ENCODE assay signal across 8 cellular contexts in the genomic region with DNA sequence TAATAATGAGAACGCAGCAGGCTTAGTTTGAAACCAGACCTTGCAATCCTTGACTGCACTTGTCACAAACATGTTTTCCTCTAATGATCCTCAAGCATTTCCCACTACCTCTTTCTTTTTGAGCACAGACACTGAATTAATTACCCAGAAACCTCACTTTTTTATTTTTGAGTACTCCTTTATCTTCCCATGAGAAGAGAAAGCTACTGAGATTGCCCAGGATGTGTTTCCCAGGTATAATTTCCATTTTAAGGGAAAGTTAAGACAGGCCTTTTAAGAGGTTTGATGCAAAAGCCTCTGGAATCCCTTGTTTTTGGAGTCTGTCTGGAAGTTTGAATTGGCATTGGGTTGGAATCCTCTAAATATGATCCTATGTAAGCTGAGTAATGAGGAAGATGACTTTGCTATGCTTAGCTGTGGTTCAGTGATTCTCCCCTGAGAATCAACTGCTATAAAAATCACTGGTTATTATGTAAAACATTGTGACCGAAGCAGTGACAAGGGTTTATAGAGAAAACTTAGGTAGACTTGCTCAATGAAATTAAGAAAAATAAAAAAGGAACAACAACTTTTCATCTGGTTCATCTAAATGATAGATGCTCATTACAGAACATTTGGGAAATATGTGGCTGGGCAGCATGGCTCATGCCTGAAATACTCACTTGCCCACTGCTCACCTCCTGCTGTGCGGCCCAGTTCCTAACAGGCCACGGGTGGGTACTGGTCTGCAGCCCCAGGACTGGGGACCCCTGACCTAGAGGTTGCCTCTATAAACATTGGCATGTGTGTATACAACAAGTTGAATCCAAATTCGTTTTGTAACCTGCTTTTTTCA. TPM values are rescaled to one million over a fixed set of nuclear protein-coding genes. Genes with fewer than 3 reads are reported as not detected.
DNase-seq lines count a peak whose midpoint lies in the region; ATAC-seq lines count a peak whose summit lies in the region.

No MANE protein-coding gene starts in this region.

- peaks cover 31% of the 10 kb centered on the region for H3K4me1 ChIP-seq in CD8-positive, alpha-beta memory T cell (ENCODE audit: insufficient read depth, low read length)
- H3K4me1 ChIP-seq in right cardiac atrium (ENCODE audit: control insufficient read depth, insufficient read depth, low read length) = no peaks in the 10 kb centered on the region

- ATAC-seq in GM19351 (IDR thresholded peaks at IDR 0.05; ENCODE audit: unreplicated experiment) (peak; percentile 47), HG03565 (IDR thresholded peaks at IDR 0.05; ENCODE audit: unreplicated experiment) (peak; percentile 49), right cardiac atrium (no peak)

- no peaks in the 10 kb centered on the region for H3K27me3 Mint-ChIP-seq in CD8-positive, alpha-beta memory T cell

- no peak overlapping the region for H3K27ac ChIP-seq in CD8-positive, alpha-beta memory T cell (ENCODE audit: low read depth, low read length)
- no peak overlapping the region for H3K27ac ChIP-seq in right cardiac atrium (ENCODE audit: low read length)

- H3K36me3 Mint-ChIP-seq in CD8-positive, alpha-beta memory T cell = peaks cover 0 to 4% (median 2%) of the 10 kb centered on the region in 3 donors

- no peak overlapping the region for H3K4me3 ChIP-seq in CD8-positive, alpha-beta memory T cell (ENCODE audit: low read length)
- no peak overlapping the region for H3K4me3 ChIP-seq in right cardiac atrium (ENCODE audit: low read length)

- H3K4me3 Mint-ChIP-seq in CD8-positive, alpha-beta memory T cell = no peak overlapping the region

- H3K4me1 Mint-ChIP-seq in CD8-positive, alpha-beta memory T cell = peaks cover 15 to 72% (median 21%) of the 10 kb centered on the region in 3 donors

- intact Hi-C loops in right cardiac atrium (cut with DNase I) = no loop called here

- no peaks in the 10 kb centered on the region for H3K36me3 ChIP-seq in CD8-positive, alpha-beta memory T cell (ENCODE audit: insufficient read depth, low read length)

- WGBS in right cardiac atrium = 86% methylated on average over 5 of the region's 5 CpGs

- no peaks in the 10 kb centered on the region for H3K27me3 ChIP-seq in CD8-positive, alpha-beta memory T cell (ENCODE audit: insufficient read depth, low read length, poor library complexity, severe bottlenecking)
- no peaks in the 10 kb centered on the region for H3K27me3 ChIP-seq in right cardiac atrium (ENCODE audit: control insufficient read depth, insufficient read depth)

- H3K9me3 ChIP-seq in CD8-positive, alpha-beta memory T cell (ENCODE audit: low read length) = no peaks in the 10 kb centered on the region
- H3K9me3 ChIP-seq in right cardiac atrium (ENCODE audit: control insufficient read depth, low read length) = no peaks in the 10 kb centered on the region

- peaks cover 0 to 1% (median 0%) of the 10 kb centered on the region in 5 donors for H3K9me3 Mint-ChIP-seq in CD8-positive, alpha-beta memory T cell

- CTCF ChIA-PET in CD8-positive, alpha-beta memory T cell (lab: Charles Lee) = interaction anchor here (0.9 to 2.9 kb wide), 7 partner anchors 9 to 140 kb away, joined by 3 to 11 read pairs (median 4); no protein-coding TSS in a partner anchor

- POLR2A ChIA-PET in CD8-positive, alpha-beta memory T cell (lab: Charles Lee) = interaction anchor here (0.7 kb wide), 1 partner anchor 11 kb away, joined by 4 read pairs; a partner anchor contains a TSS

- DNase-seq in CD8-positive, alpha-beta memory T cell = no peak
- DNase-seq in fibroblast of gingiva (ENCODE audit: low read depth) (peak; percentile 77), A172 (ENCODE audit: low spot score) (no peak), SK-N-DZ (ENCODE audit: low spot score) (no peak), SW 1271 (lab: John Stamatoyannopoulos, UW) (no peak), right cardiac atrium (no peak)

- H3K27ac Mint-ChIP-seq in CD8-positive, alpha-beta memory T cell = peak overlapping the region in 5 of 8 donors; percentile 21 to 60 (median 47)

RNA-seq across cellular contexts. Expression of a gene that starts 10.8 kb away (rescaled TPM):
- 100 to 1,000 TPM; 148 TPM for total RNA-seq in CD8-positive, alpha-beta memory T cell
- polyA plus RNA-seq in CD8-positive, alpha-beta memory T cell = 262 TPM
- total RNA-seq in A172 (2014; rRNA removed; shearing (Covaris generic)) = not detected in 2 replicates
- polyA plus RNA-seq in SK-N-DZ (2014; cell fraction: cytosol; rRNA removed) = not detected in 2 replicates
- not detected in 2 replicates for polyA plus RNA-seq in SK-N-DZ (2014; cell fraction: nucleus; rRNA removed)
- 1 to 10 TPM in 1 of 4 donors, under 1 TPM in 3; 0.29 to 1.0 (median 0.47) TPM for total RNA-seq in right cardiac atrium
- polyA plus RNA-seq in right cardiac atrium = 0.07 TPM

Comparison
In these comparisons a context has a peak if more than half of its experiments do, and no peak if none do; other contexts are left out.
1. ATAC-seq: peak in GM19351 (single experiment) and HG03565 (single experiment); none in right cardiac atrium (0 of 2).
2. RNA of a gene that starts 10.8 kb away (total RNA-seq): 148 TPM in CD8-positive, alpha-beta memory T cell; 0.29 to 1.0 TPM in right cardiac atrium and not detected in A172; every median in the first group is over 10 times any median in the second.